Comparison of ENCODE assay signal across 1 cellular context in the genomic region with DNA sequence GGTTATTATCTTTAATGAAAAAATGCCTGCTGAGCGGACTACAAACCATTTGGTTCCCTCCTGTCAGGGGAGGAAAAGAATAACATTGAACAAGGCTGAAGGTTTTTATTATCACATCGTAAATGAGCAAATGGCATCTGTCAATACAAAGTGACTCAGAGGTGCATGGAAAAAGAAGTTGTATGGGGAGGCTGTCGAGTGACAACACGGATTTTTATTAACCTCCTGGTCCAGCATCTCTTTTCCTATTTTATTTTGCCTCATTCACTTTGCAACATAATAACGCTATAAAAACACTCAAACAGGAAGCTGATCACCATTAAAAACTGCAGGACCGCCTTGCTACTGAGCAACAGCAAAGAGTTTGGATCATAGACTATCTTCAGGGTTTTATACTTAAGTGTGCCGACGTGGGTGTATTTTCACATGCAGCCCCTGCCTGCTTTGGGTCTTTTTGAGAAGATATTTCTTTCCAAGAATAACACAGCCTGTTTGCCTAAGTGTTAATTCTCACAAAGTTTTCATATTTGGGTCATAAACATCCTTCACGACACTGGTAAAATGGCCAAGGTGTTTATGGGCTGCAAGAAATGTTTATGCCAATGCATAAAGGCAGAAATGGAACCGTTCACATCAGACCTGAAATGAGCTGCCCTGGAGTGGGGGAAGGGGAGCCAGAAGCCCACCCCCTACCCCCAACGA.
A peak's percentile ranks its signal among the peaks of the same experiment; 100 is the strongest.
TF ChIP-seq lines count a peak whose summit lies in the region.

No MANE protein-coding gene starts in this region.

TF ChIP-seq in HEK293, 187 proteins besides CTCF, POLR2A, EP300 and RAD21 (continued from another document and continues in another):
- TF ChIP-seq, protein P1, sequence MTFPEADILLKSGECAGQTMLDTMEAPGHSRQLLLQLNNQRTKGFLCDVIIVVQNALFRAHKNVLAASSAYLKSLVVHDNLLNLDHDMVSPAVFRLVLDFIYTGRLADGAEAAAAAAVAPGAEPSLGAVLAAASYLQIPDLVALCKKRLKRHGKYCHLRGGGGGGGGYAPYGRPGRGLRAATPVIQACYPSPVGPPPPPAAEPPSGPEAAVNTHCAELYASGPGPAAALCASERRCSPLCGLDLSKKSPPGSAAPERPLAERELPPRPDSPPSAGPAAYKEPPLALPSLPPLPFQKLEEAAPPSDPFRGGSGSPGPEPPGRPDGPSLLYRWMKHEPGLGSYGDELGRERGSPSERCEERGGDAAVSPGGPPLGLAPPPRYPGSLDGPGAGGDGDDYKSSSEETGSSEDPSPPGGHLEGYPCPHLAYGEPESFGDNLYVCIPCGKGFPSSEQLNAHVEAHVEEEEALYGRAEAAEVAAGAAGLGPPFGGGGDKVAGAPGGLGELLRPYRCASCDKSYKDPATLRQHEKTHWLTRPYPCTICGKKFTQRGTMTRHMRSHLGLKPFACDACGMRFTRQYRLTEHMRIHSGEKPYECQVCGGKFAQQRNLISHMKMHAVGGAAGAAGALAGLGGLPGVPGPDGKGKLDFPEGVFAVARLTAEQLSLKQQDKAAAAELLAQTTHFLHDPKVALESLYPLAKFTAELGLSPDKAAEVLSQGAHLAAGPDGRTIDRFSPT (tag by site-specific recombination; IDR thresholded peaks at IDR 0.05) = peak; percentile 52; the same call in 1 of the 2 replicates
- TF ChIP-seq ZNF658 (tag by site-specific recombination; IDR thresholded peaks at IDR 0.05) (no peak), ZNF529 (tag by site-specific recombination; IDR thresholded peaks at IDR 0.05; ENCODE audit: insufficient replicate concordance) (no peak), HOXD13 (CRISPR knock-in tag; IDR thresholded peaks at IDR 0.05; ENCODE audit: borderline replicate concordance) (peak; percentile 84; the same call in 1 of the 2 replicates), MZF1 (tag by site-specific recombination; IDR thresholded peaks at IDR 0.05; ENCODE audit: borderline replicate concordance) (peak; percentile 74; the same call in 1 of the 2 replicates), ZNF600 (tag by site-specific recombination; IDR thresholded peaks at IDR 0.05) (0 out of 2 replicates have a peak, but pooled peaks have one; percentile 31), SP7 (tag by site-specific recombination; IDR thresholded peaks at IDR 0.05) (peak; percentile 94), ZNF426 (tag by site-specific recombination; IDR thresholded peaks at IDR 0.05) (no peak), KLF7 (tag by site-specific recombination; IDR thresholded peaks at IDR 0.05; ENCODE audit: borderline replicate concordance) (peak; percentile 32; the same call in 1 of the 2 replicates), ZNF843 (tag by site-specific recombination; IDR thresholded peaks at IDR 0.05) (peak; percentile 94), ZFP69B (tag by site-specific recombination; IDR thresholded peaks at IDR 0.05) (no peak), BCL11A (tag by site-specific recombination; IDR thresholded peaks at IDR 0.05; ENCODE audit: low read depth) (peak; percentile 92), GFI1B (tag by site-specific recombination; IDR thresholded peaks at IDR 0.05) (peak; percentile 65; the same call in 1 of the 2 replicates), SP3 (tag by site-specific recombination; IDR thresholded peaks at IDR 0.05) (no peak), ZNF416 (tag by site-specific recombination; IDR thresholded peaks at IDR 0.05) (no peak), IKZF3 (tag by site-specific recombination; IDR thresholded peaks at IDR 0.05) (peak; percentile 96), ZNF37A (tag by site-specific recombination; IDR thresholded peaks at IDR 0.05) (no peak), ZBTB21 (tag by site-specific recombination; IDR thresholded peaks at IDR 0.05) (no peak), BCL11B (tag by site-specific recombination; IDR thresholded peaks at IDR 0.05; ENCODE audit: low read depth) (no peak), ZNF549 (tag by site-specific recombination; IDR thresholded peaks at IDR 0.05) (no peak), ZNF24 (tag by site-specific recombination; IDR thresholded peaks at IDR 0.05) (0 out of 2 replicates have a peak, but pooled peaks have one; percentile 57), GLI2 (tag by site-specific recombination; IDR thresholded peaks at IDR 0.05; ENCODE audit: borderline replicate concordance, low read depth) (peak; percentile 93)
- TF ChIP-seq, protein P2, sequence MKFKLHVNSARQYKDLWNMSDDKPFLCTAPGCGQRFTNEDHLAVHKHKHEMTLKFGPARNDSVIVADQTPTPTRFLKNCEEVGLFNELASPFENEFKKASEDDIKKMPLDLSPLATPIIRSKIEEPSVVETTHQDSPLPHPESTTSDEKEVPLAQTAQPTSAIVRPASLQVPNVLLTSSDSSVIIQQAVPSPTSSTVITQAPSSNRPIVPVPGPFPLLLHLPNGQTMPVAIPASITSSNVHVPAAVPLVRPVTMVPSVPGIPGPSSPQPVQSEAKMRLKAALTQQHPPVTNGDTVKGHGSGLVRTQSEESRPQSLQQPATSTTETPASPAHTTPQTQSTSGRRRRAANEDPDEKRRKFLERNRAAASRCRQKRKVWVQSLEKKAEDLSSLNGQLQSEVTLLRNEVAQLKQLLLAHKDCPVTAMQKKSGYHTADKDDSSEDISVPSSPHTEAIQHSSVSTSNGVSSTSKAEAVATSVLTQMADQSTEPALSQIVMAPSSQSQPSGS (tag by site-specific recombination; IDR thresholded peaks at IDR 0.05; ENCODE audit: low read depth) = peak; percentile 44
- TF ChIP-seq, protein P3, sequence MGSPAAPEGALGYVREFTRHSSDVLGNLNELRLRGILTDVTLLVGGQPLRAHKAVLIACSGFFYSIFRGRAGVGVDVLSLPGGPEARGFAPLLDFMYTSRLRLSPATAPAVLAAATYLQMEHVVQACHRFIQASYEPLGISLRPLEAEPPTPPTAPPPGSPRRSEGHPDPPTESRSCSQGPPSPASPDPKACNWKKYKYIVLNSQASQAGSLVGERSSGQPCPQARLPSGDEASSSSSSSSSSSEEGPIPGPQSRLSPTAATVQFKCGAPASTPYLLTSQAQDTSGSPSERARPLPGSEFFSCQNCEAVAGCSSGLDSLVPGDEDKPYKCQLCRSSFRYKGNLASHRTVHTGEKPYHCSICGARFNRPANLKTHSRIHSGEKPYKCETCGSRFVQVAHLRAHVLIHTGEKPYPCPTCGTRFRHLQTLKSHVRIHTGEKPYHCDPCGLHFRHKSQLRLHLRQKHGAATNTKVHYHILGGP (tag by site-specific recombination; IDR thresholded peaks at IDR 0.05) = peak; percentile 45; the same call in 1 of the 2 replicates
- TF ChIP-seq, protein P4, sequence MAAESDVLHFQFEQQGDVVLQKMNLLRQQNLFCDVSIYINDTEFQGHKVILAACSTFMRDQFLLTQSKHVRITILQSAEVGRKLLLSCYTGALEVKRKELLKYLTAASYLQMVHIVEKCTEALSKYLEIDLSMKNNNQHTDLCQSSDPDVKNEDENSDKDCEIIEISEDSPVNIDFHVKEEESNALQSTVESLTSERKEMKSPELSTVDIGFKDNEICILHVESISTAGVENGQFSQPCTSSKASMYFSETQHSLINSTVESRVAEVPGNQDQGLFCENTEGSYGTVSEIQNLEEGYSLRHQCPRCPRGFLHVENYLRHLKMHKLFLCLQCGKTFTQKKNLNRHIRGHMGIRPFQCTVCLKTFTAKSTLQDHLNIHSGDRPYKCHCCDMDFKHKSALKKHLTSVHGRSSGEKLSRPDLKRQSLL (tag by site-specific recombination; IDR thresholded peaks at IDR 0.05) = peak; percentile 58; the same call in 1 of the 2 replicates
- TF ChIP-seq, protein P5, sequence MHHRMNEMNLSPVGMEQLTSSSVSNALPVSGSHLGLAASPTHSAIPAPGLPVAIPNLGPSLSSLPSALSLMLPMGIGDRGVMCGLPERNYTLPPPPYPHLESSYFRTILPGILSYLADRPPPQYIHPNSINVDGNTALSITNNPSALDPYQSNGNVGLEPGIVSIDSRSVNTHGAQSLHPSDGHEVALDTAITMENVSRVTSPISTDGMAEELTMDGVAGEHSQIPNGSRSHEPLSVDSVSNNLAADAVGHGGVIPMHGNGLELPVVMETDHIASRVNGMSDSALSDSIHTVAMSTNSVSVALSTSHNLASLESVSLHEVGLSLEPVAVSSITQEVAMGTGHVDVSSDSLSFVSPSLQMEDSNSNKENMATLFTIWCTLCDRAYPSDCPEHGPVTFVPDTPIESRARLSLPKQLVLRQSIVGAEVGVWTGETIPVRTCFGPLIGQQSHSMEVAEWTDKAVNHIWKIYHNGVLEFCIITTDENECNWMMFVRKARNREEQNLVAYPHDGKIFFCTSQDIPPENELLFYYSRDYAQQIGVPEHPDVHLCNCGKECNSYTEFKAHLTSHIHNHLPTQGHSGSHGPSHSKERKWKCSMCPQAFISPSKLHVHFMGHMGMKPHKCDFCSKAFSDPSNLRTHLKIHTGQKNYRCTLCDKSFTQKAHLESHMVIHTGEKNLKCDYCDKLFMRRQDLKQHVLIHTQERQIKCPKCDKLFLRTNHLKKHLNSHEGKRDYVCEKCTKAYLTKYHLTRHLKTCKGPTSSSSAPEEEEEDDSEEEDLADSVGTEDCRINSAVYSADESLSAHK (tag by site-specific recombination; IDR thresholded peaks at IDR 0.05) = peak; percentile 93
- TF ChIP-seq, protein P6, sequence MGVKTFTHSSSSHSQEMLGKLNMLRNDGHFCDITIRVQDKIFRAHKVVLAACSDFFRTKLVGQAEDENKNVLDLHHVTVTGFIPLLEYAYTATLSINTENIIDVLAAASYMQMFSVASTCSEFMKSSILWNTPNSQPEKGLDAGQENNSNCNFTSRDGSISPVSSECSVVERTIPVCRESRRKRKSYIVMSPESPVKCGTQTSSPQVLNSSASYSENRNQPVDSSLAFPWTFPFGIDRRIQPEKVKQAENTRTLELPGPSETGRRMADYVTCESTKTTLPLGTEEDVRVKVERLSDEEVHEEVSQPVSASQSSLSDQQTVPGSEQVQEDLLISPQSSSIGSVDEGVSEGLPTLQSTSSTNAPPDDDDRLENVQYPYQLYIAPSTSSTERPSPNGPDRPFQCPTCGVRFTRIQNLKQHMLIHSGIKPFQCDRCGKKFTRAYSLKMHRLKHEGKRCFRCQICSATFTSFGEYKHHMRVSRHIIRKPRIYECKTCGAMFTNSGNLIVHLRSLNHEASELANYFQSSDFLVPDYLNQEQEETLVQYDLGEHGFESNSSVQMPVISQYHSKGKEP (tag by site-specific recombination; IDR thresholded peaks at IDR 0.05) = peak; percentile 96
- TF ChIP-seq, protein P7, sequence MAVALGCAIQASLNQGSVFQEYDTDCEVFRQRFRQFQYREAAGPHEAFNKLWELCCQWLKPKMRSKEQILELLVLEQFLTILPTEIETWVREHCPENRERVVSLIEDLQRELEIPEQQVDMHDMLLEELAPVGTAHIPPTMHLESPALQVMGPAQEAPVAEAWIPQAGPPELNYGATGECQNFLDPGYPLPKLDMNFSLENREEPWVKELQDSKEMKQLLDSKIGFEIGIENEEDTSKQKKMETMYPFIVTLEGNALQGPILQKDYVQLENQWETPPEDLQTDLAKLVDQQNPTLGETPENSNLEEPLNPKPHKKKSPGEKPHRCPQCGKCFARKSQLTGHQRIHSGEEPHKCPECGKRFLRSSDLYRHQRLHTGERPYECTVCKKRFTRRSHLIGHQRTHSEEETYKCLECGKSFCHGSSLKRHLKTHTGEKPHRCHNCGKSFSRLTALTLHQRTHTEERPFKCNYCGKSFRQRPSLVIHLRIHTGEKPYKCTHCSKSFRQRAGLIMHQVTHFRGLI (tag by site-specific recombination; IDR thresholded peaks at IDR 0.05) = peak; percentile 37; the same call in 1 of the 2 replicates
- TF ChIP-seq, protein P8, sequence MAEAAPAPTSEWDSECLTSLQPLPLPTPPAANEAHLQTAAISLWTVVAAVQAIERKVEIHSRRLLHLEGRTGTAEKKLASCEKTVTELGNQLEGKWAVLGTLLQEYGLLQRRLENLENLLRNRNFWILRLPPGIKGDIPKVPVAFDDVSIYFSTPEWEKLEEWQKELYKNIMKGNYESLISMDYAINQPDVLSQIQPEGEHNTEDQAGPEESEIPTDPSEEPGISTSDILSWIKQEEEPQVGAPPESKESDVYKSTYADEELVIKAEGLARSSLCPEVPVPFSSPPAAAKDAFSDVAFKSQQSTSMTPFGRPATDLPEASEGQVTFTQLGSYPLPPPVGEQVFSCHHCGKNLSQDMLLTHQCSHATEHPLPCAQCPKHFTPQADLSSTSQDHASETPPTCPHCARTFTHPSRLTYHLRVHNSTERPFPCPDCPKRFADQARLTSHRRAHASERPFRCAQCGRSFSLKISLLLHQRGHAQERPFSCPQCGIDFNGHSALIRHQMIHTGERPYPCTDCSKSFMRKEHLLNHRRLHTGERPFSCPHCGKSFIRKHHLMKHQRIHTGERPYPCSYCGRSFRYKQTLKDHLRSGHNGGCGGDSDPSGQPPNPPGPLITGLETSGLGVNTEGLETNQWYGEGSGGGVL (tag by site-specific recombination; IDR thresholded peaks at IDR 0.05) = peak; percentile 58
- TF ChIP-seq, protein P9, sequence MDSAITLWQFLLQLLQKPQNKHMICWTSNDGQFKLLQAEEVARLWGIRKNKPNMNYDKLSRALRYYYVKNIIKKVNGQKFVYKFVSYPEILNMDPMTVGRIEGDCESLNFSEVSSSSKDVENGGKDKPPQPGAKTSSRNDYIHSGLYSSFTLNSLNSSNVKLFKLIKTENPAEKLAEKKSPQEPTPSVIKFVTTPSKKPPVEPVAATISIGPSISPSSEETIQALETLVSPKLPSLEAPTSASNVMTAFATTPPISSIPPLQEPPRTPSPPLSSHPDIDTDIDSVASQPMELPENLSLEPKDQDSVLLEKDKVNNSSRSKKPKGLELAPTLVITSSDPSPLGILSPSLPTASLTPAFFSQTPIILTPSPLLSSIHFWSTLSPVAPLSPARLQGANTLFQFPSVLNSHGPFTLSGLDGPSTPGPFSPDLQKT (IDR thresholded peaks at IDR 0.05; ENCODE audit: borderline replicate concordance, low read depth, low read length) = no peak
- TF ChIP-seq, protein P10, sequence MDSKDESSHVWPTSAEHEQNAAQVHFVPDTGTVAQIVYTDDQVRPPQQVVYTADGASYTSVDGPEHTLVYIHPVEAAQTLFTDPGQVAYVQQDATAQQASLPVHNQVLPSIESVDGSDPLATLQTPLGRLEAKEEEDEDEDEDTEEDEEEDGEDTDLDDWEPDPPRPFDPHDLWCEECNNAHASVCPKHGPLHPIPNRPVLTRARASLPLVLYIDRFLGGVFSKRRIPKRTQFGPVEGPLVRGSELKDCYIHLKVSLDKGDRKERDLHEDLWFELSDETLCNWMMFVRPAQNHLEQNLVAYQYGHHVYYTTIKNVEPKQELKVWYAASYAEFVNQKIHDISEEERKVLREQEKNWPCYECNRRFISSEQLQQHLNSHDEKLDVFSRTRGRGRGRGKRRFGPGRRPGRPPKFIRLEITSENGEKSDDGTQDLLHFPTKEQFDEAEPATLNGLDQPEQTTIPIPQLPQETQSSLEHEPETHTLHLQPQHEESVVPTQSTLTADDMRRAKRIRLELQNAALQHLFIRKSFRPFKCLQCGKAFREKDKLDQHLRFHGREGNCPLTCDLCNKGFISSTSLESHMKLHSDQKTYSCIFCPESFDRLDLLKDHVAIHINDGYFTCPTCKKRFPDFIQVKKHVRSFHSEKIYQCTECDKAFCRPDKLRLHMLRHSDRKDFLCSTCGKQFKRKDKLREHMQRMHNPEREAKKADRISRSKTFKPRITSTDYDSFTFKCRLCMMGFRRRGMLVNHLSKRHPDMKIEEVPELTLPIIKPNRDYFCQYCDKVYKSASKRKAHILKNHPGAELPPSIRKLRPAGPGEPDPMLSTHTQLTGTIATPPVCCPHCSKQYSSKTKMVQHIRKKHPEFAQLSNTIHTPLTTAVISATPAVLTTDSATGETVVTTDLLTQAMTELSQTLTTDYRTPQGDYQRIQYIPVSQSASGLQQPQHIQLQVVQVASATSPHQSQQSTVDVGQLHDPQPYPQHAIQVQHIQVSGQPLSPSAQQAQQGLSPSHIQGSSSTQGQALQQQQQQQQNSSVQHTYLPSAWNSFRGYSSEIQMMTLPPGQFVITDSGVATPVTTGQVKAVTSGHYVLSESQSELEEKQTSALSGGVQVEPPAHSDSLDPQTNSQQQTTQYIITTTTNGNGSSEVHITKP (tag by site-specific recombination; IDR thresholded peaks at IDR 0.05) = peak; percentile 67
